Comparison of ENCODE assay signal across 1 cellular context in the genomic region with DNA sequence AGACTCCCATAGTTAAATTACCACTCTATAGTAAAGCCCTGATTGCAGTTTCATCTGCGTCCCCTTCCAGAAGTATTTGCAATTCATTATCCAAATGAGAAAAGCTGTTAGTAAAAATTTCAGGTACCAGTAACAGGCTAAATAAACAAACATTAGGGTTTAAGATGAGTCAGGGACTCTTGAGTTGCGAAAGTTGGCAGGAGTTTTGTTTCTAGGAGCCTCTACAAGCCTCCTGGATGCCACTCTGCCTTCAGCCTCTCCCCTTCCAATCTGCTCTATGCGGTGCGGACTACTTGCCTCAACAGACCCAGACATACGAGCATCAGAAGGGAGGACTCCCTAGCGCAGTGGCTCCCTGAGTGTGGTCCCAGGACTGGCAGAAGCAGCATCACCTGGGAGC.
TF ChIP-seq lines count a peak whose summit lies in the region.

No MANE protein-coding gene starts in this region.

TF ChIP-seq in HEK293, 187 proteins besides CTCF, POLR2A, EP300 and RAD21 (continued from another document):
- no peak for TF ChIP-seq ZNF341 (tag by site-specific recombination; IDR thresholded peaks at IDR 0.05; ENCODE audit: low read depth)
- TF ChIP-seq ZNF513 (tag by site-specific recombination; IDR thresholded peaks at IDR 0.05): no peak
- no peak for TF ChIP-seq SP7 (tag by site-specific recombination; IDR thresholded peaks at IDR 0.05)
- TF ChIP-seq, protein P1, sequence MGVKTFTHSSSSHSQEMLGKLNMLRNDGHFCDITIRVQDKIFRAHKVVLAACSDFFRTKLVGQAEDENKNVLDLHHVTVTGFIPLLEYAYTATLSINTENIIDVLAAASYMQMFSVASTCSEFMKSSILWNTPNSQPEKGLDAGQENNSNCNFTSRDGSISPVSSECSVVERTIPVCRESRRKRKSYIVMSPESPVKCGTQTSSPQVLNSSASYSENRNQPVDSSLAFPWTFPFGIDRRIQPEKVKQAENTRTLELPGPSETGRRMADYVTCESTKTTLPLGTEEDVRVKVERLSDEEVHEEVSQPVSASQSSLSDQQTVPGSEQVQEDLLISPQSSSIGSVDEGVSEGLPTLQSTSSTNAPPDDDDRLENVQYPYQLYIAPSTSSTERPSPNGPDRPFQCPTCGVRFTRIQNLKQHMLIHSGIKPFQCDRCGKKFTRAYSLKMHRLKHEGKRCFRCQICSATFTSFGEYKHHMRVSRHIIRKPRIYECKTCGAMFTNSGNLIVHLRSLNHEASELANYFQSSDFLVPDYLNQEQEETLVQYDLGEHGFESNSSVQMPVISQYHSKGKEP (tag by site-specific recombination; IDR thresholded peaks at IDR 0.05): 0 out of 2 replicates have a peak, but pooled peaks have one; percentile 56
- TF ChIP-seq OSR2 (tag by site-specific recombination; IDR thresholded peaks at IDR 0.05): peak; percentile 47; the same call in 1 of the 2 replicates
- peak; percentile 78 for TF ChIP-seq WT1 (tag by site-specific recombination; IDR thresholded peaks at IDR 0.05)
- TF ChIP-seq ZNF366 (tag by site-specific recombination; conservative IDR thresholded peaks at IDR 0.05): no peak
TF ChIP-seq in HEK293: peak in this region for 6.
